Comparison of ENCODE assay signal across 26 cellular contexts in genomic region chr6:14620522-14620921, GRCh38.
"Had no signal": no experiment of that assay in that cellular context is flagged by ENCODE, and none has a peak within 500 bp of the region (broad histone marks: within the 10 kb centered on the region; RNA-seq: fewer than 3 reads in every experiment).

No MANE protein-coding gene starts in this region.

- H3K4me1 Mint-ChIP-seq: activated CD8-positive, alpha-beta memory T cell treated with anti-CD3 and anti-CD28 coated beads, Interleukin-2, amount 10 ng/mL, durations not matched to agents 7 days and 5 days had no signal

- H3K4me3 ChIP-seq: hepatocyte, skin epidermis, thoracic aorta, uterus had no signal

- DNase-seq: activated B cell treated with CpG ODN at 0.5 μM for 24 hours; activated CD8-positive, alpha-beta memory T cell treated with anti-CD3 and anti-CD28 coated beads, Interleukin-2, amount 10 ng/mL, durations not matched to agents 7 days and 5 days; activated CD8-positive, alpha-beta T cell treated with anti-CD3 and anti-CD28 coated beads, Interleukin-2, amount 10 ng/mL, durations not matched to agents 7 days and 5 days; activated T-cell treated with anti-CD3 and anti-CD28 coated beads, Interleukin-2, amount 50 U/mL, for 48 hours; dermis blood vessel endothelial cell; effector CD8-positive, alpha-beta T cell; left cardiac atrium; mammary epithelial cell; occipital lobe; stimulated activated CD4-positive, alpha-beta T cell treated with anti-CD3 and anti-CD28 coated beads, Interleukin-12 subunit alpha, Interleukin-12 subunit beta, amount 100 ng/mL, for 4 hours; stimulated activated CD4-positive, alpha-beta T cell treated with anti-CD3 and anti-CD28 coated beads, Interleukin-4, amount 100 ng/mL, for 1 hour; stimulated activated naive CD8-positive, alpha-beta T cell treated with anti-CD3 and anti-CD28 coated beads, Interleukin-15, Interleukin-2, amounts not matched to agents 100 U/mL and 50 U/mL, for 24 hours; T-helper 17 cell; T1000; uterus had no signal

- H3K79me2 ChIP-seq: hepatocyte had no signal

- H3K27me3 Mint-ChIP-seq: activated B cell treated with CpG ODN at 0.5 μM for 24 hours; activated naive CD4-positive, alpha-beta T cell treated with anti-CD3 and anti-CD28 coated beads, Interleukin-2, amount 50 U/mL, for 24 hours had no signal

- H3K36me3 Mint-ChIP-seq: activated CD8-positive, alpha-beta memory T cell treated with anti-CD3 and anti-CD28 coated beads, Interleukin-2, amount 10 ng/mL, durations not matched to agents 7 days and 5 days; type B pancreatic cell had no signal

- H3K9me3 Mint-ChIP-seq: activated B cell treated with CpG ODN at 0.5 μM for 24 hours, type B pancreatic cell had no signal

- H3K4me3 Mint-ChIP-seq: activated B cell treated with CpG ODN at 0.5 μM for 24 hours; activated CD8-positive, alpha-beta memory T cell treated with anti-CD3 and anti-CD28 coated beads, Interleukin-2, amount 10 ng/mL, durations not matched to agents 7 days and 5 days; activated CD8-positive, alpha-beta T cell treated with anti-CD3 and anti-CD28 coated beads, Interleukin-2, amount 10 ng/mL, durations not matched to agents 7 days and 5 days; activated naive CD4-positive, alpha-beta T cell treated with anti-CD3 and anti-CD28 coated beads, Interleukin-2, amount 50 U/mL, for 24 hours; nephron; T-helper 17 cell; type B pancreatic cell had no signal

- H3K27ac Mint-ChIP-seq: activated B cell treated with CpG ODN at 0.5 μM for 24 hours; activated CD8-positive, alpha-beta memory T cell treated with anti-CD3 and anti-CD28 coated beads, Interleukin-2, amount 10 ng/mL, durations not matched to agents 7 days and 5 days; activated CD8-positive, alpha-beta T cell treated with anti-CD3 and anti-CD28 coated beads, Interleukin-2, amount 10 ng/mL, durations not matched to agents 7 days and 5 days; activated naive CD4-positive, alpha-beta T cell treated with anti-CD3 and anti-CD28 coated beads, Interleukin-2, amount 50 U/mL, for 24 hours; activated T-helper 2 cell treated with anti-CD3 and anti-CD28 coated beads, Interferon-gamma antibody, Interleukin-2, Interleukin-4, amounts not matched to agents 10 μg/mL and 5 μg/mL and 100 μg/mL, durations not matched to agents 14 hours and 24 hours and 36 hours; nephron; type B pancreatic cell had no signal

- H3K9me3 ChIP-seq: uterus had no signal

- H3K4me1 ChIP-seq: uterus had no signal

- H2AFZ ChIP-seq: hepatocyte had no signal

- ATAC-seq: activated CD8-positive, alpha-beta memory T cell treated with anti-CD3 and anti-CD28 coated beads, Interleukin-2, amount 10 ng/mL, durations not matched to agents 7 days and 5 days; activated CD8-positive, alpha-beta T cell treated with anti-CD3 and anti-CD28 coated beads, Interleukin-2, amount 10 ng/mL, durations not matched to agents 7 days and 5 days; left cardiac atrium; sciatic nerve; stimulated activated naive CD8-positive, alpha-beta T cell treated with anti-CD3 and anti-CD28 coated beads, Interleukin-15, Interleukin-2, amounts not matched to agents 100 U/mL and 50 U/mL, for 24 hours; T-helper 17 cell had no signal

- H3K36me3 ChIP-seq: thoracic aorta, uterus had no signal

- H3K4me2 ChIP-seq: hepatocyte had no signal

- H3K27me3 ChIP-seq: hepatocyte, uterus had no signal

- H3K27ac ChIP-seq: hepatocyte, skin epidermis, thoracic aorta, uterus had no signal

- FAIRE-seq: colon, frontal cortex, keratinocyte had no signal
